ENCODE assay signal across 20 cellular contexts in genomic region chr6:112951829-112952228, GRCh38.
DNase-seq lines count a peak whose midpoint lies in the region; FAIRE-seq and TF ChIP-seq lines count a peak whose summit lies in the region.
"Had no signal": no experiment of that assay in that cellular context is flagged by ENCODE, and none has a peak within 500 bp of the region (broad histone marks: within the 10 kb centered on the region; RNA-seq: fewer than 3 reads in every experiment).

No MANE protein-coding gene starts in this region.

- TF ChIP-seq CTCF in choroid plexus epithelial cell (conservative IDR thresholded peaks at IDR 0.05; ENCODE audit: low read depth, low read length), result no peak
- TF ChIP-seq CTCF in D721Med (IDR thresholded peaks at IDR 0.05; ENCODE audit: insufficient read depth, missing control alignments), result no peak
- TF ChIP-seq CTCF in transverse colon (IDR thresholded peaks at IDR 0.05), result no peak

- H3K4me1 ChIP-seq in transverse colon, result peaks cover 0 to 1% (median 0%) of the 10 kb centered on the region in 4 donors
- H3K4me1 ChIP-seq: upper lobe of left lung had no signal

- H3K4me3 ChIP-seq in choroid plexus epithelial cell (ENCODE audit: low read depth, low read length) (no peak overlapping the region), transverse colon (no peak overlapping the region)
- H3K4me3 ChIP-seq: hepatocyte, upper lobe of left lung had no signal

- no peak for TF ChIP-seq EP300 in transverse colon (IDR thresholded peaks at IDR 0.05; ENCODE audit: low read depth)

- no peak overlapping the region for H3K27ac ChIP-seq in transverse colon
- H3K27ac ChIP-seq: hepatocyte, upper lobe of left lung had no signal

- H3K36me3 ChIP-seq in transverse colon, result no peaks in the 10 kb centered on the region
- H3K36me3 ChIP-seq: upper lobe of left lung had no signal

- intact Hi-C loops in transverse colon (cut with DNase I; ENCODE audit: low total_unique reads), result no loop called here

- in situ Hi-C loops in KBM-7 (cut with MboI; ENCODE audit: low pct_unique_long_range_greater_than_20kb, low sequenced_read_pairs), result no loop called here
- in situ Hi-C loops in transverse colon (cut with MboI; ENCODE audit: low pct_ligation_motif_present in 1 of 4, low pct_unique_long_range_greater_than_20kb in 1 of 4, low sequenced_read_pairs in 3 of 4), result no loop called here

- H3K27me3 ChIP-seq in transverse colon, result no peaks in the 10 kb centered on the region
- H3K27me3 ChIP-seq: hepatocyte, upper lobe of left lung had no signal

- no peak for FAIRE-seq in D721Med (lab: Jason Lieb, UNC)
- FAIRE-seq: keratinocyte had no signal

- TF ChIP-seq POLR2A in transverse colon (IDR thresholded peaks at IDR 0.05), result no peak

- no peaks in the 10 kb centered on the region for H3K9me3 ChIP-seq in transverse colon
- H3K9me3 ChIP-seq: upper lobe of left lung had no signal

- peak; percentile 85 for DNase-seq in COR-L47 (lab: John Stamatoyannopoulos, UW)
- peak in 2 of 3 experiments; percentile 26 to 86 for DNase-seq in NCI-H1417 (lab: John Stamatoyannopoulos, UW)
- DNase-seq in NCI-H446 treated with DMSO at 0.1 percent for 48 hours (lab: John Stamatoyannopoulos, UW), result peak; percentile 42
- DNase-seq in choroid plexus epithelial cell (ENCODE audit: low read depth), result peak; percentile 52
- DNase-seq in activated naive CD4-positive, alpha-beta T cell (lab: John Stamatoyannopoulos, UW), result no peak
- no peak for DNase-seq in D721Med (ENCODE audit: insufficient read length, low spot score)
- DNase-seq in KBM-7, result no peak
- no peak for DNase-seq in transverse colon
- DNase-seq: ACHN; amygdala; CD4-positive, CD25-positive, alpha-beta regulatory T cell; endodermal cell; H7; mesendoderm; NCI-H1694 treated with DMSO at 0.1 percent for 48 hours; SIG-M5; stimulated activated naive B cell treated with anti-CD40 and anti-IgM and Interleukin-4, amounts not matched to agents 10 μg/mL and 1 μg/mL and 100 μg/mL, for 72 hours; upper lobe of left lung had no signal

- 43 to 50% methylated on average over 1 of the region's 1 CpG for WGBS in transverse colon (ENCODE audit: low coverage in 1 of 2), 2 donors

Comparison
In these comparisons a context has a peak if more than half of its experiments do, and no peak if none do; other contexts are left out.
1. DNase-seq: peak in COR-L47 (single experiment), NCI-H1417 (2 of 3), NCI-H446 treated with DMSO at 0.1 percent for 48 hours (single experiment) and choroid plexus epithelial cell (single experiment); none in activated naive CD4-positive, alpha-beta T cell (0 of 4), D721Med (single experiment), KBM-7 (single experiment) and transverse colon (single experiment).